1 cellular context compared by ENCODE assay signal in genomic region chr2:200964498-200964897, GRCh38.
TF ChIP-seq lines count a peak whose summit lies in the region.

No MANE protein-coding gene starts in this region.

TF ChIP-seq in IMR-90, 13 proteins besides CTCF, POLR2A, EP300 and RAD21 (continued from another document):
- no peak for TF ChIP-seq ELK1 (IDR thresholded peaks at IDR 0.05; ENCODE audit: borderline replicate concordance, low read depth, low read length)
TF ChIP-seq in IMR-90: peak in this region for 0.
